In the genomic region with DNA sequence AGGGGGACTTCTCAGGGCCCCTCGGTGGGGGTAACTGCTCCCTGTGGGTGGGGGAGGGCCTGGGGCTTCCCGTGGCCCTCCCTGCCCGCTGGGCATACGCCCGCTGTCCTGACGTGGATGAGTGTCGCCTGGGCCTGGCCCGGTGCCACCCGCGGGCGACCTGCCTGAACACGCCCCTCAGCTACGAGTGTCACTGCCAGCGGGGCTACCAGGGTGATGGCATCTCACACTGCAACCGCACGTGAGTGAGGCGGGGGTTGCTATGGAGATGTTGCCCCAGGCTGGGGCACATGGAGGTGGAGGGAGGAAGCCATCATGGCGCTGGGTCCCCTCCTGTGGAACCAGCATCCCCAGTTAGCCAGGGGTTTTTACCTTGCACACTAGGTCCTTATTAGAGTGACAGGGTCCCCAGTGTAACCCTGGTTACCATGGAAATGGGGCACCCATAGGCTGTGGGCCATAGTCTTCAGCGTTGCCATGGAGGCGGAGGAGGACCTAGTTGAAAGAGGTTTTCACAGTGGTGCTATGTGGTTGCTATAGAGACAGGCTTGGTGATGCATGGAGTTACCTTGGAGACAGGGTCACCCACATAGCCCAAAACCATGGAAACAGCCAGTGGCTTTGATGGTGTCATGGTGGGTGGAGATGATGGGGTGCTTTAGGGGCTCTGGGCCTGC, we compare ENCODE assay signal across 1 cellular context.
TF ChIP-seq lines count a peak whose summit lies in the region.

No MANE protein-coding gene starts in this region.

TF ChIP-seq in neural cell, 6 proteins besides CTCF, POLR2A, EP300 and RAD21 (continued from another document):
- TF ChIP-seq REST (IDR thresholded peaks at IDR 0.05; ENCODE audit: borderline replicate concordance) = no peak
